ENCODE assay signal across 13 cellular contexts in the genomic region with DNA sequence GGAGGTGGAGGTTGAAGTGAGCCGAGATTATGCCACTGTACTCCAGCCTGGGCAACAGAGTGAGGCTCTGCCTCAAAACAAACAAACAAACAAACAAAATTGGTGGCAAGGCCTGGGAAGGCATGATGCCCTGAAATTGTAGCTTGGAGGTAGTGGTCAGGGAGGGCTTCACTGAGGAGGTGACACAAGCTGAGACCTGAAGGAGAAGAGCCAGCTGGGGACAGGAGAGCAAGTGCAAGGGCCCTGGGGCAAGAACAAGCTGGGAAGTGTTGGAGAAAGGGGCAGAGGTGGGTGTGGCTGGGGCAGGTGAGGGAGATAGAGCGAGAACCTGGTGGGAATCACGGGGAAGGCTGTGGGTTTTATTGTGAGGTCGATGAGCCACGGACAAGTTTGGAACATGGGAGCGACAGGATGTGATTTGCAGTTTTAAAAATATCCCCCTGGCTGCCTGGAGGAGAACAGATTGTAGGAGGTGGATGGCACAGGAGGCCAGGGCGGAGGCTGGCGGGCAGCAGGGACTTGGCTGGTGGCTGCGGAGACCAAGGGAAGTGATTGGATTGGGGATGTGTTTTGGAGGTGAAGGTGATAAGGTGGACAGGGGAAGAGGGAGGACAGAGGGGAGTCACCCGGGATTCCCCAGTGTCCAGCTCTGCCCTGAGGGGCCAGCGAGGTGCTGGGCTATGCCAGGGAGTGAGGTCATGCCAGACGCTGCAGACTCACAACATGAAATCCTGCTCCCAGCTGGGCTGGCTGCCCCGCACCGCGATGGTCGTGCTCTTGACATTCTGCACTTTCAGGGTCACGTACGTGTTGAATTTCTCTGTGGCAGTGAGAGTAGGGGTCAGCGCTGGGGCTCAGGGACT. TPM values are rescaled to one million over a fixed set of nuclear protein-coding genes. Genes with fewer than 3 reads are reported as not detected.
"Had no signal": no experiment of that assay in that cellular context is flagged by ENCODE, and none has a peak within 500 bp of the region (broad histone marks: within the 10 kb centered on the region; RNA-seq: fewer than 3 reads in every experiment).

No MANE protein-coding gene starts in this region.

- H3K27ac ChIP-seq: heart right ventricle, tibial nerve had no signal

- DNase-seq: activated B cell treated with CpG ODN at 0.5 μM for 24 hours; activated CD4-positive, alpha-beta T cell treated with anti-CD3 and anti-CD28 coated beads, Interleukin-2, amount 50 U/mL, for 1 hour; activated naive CD4-positive, alpha-beta T cell treated with anti-CD3 and anti-CD28 coated beads, Interleukin-2, amount 50 U/mL, for 16 hours; amniotic stem cell; effector CD4-positive, alpha-beta T cell; heart right ventricle; left ventricle myocardium superior; mesendoderm; retina; stimulated activated CD4-positive, alpha-beta T cell treated with anti-CD3 and anti-CD28 coated beads, Interleukin-15, amount 100 ng/mL, for 24 hours had no signal

- H3K4me1 Mint-ChIP-seq: activated B cell treated with CpG ODN at 0.5 μM for 24 hours had no signal

- ATAC-seq: heart right ventricle, left ventricle myocardium superior had no signal

- H3K4me3 Mint-ChIP-seq: activated B cell treated with CpG ODN at 0.5 μM for 24 hours had no signal

- H3K4me1 ChIP-seq: heart right ventricle, tibial nerve had no signal

- H3K4me3 ChIP-seq: heart right ventricle, tibial nerve had no signal

- H3K9me3 Mint-ChIP-seq: activated T-helper 2 cell treated with anti-CD3 and anti-CD28 coated beads, Interferon-gamma antibody, Interleukin-2, Interleukin-4, amounts not matched to agents 10 μg/mL and 5 μg/mL and 100 μg/mL, durations not matched to agents 14 hours and 24 hours and 36 hours had no signal

- H3K36me3 ChIP-seq: heart right ventricle, tibial nerve had no signal

- H3K27ac Mint-ChIP-seq: activated B cell treated with CpG ODN at 0.5 μM for 24 hours; activated T-helper 2 cell treated with anti-CD3 and anti-CD28 coated beads, Interferon-gamma antibody, Interleukin-2, Interleukin-4, amounts not matched to agents 10 μg/mL and 5 μg/mL and 100 μg/mL, durations not matched to agents 14 hours and 24 hours and 36 hours had no signal

- H3K9me3 ChIP-seq: heart right ventricle had no signal

RNA-seq across cellular contexts. Expression of a gene that starts 14.0 kb away (rescaled TPM):
- total RNA-seq: left ventricle myocardium superior, skeletal muscle tissue had no signal
